8 cellular contexts compared by ENCODE assay signal in the genomic region with DNA sequence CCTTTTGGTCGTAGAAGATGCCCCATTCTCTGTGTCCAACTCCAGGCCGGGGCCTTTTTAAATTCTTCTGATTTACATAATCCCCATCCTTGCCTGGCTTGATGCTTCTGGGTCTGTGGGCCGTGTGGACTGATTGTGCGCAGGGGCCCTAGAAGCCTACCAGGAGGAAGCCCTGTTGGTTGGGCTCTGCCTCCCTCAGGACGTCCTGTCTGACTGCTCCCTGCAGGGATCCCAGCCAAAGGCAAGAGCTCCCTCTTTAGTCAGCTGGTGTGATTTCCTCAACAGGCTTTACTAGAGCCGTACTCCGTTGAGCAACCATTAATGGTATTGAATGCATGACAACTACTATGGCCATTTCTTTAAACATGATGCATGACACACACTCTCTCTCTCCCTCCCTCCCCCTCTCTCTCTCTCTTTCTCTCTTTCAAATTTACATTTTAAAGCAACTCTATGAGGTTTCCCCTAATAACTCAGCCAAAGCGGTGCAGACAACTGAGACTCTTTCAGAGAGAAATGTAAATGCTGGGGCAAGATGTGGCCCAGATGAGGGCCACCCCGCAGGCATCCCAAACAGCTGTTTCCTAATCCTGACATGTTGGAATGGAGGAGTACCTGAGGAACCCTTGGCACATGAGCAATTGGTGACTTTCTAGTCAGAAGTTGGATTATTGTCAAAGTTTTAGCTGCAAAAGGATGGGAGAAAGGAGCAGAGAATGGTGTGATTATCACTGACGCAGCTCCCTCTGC.
A peak's percentile ranks its signal among the peaks of the same experiment; 100 is the strongest.
DNase-seq lines count a peak whose midpoint lies in the region; ATAC-seq and TF ChIP-seq lines count a peak whose summit lies in the region.

No MANE protein-coding gene starts in this region.

- intact Hi-C loops in heart right ventricle (cut with DNase I) = loop anchor here in 9 of 10 donors (2.0 to 10.0 kb wide), 8 partner anchors 109 to 166 kb away; no protein-coding TSS in a partner anchor

- no peaks in the 10 kb centered on the region for H4K20me1 ChIP-seq in smooth muscle cell (ENCODE audit: low read depth)

- no peak overlapping the region for H3K4me2 ChIP-seq in smooth muscle cell

- no peaks in the 10 kb centered on the region for H3K79me2 ChIP-seq in smooth muscle cell (ENCODE audit: low read depth)

- H3K27me3 ChIP-seq in heart right ventricle (no peaks in the 10 kb centered on the region), smooth muscle cell (ENCODE audit: low read depth) (peaks cover 37% of the 10 kb centered on the region)

- H3K4me1 ChIP-seq in heart right ventricle = peaks cover 0 to 18% (median 5%) of the 10 kb centered on the region in 9 donors
- peaks cover 4% of the 10 kb centered on the region for H3K4me1 ChIP-seq in smooth muscle cell (ENCODE audit: low read depth)

- no peak overlapping the region for H3K27ac ChIP-seq in RWPE1
- H3K27ac ChIP-seq in heart right ventricle = no peak overlapping the region
- no peak overlapping the region for H3K27ac ChIP-seq in smooth muscle cell (ENCODE audit: low read depth)

- H3K4me3 ChIP-seq in heart right ventricle (no peak overlapping the region), smooth muscle cell (no peak overlapping the region)

- peaks cover 0 to 6% (median 0%) of the 10 kb centered on the region in 9 donors for H3K36me3 ChIP-seq in heart right ventricle
- H3K36me3 ChIP-seq in smooth muscle cell (ENCODE audit: low read depth) = no peaks in the 10 kb centered on the region

- WGBS in heart right ventricle, 2 donors = 46 to 48% methylated on average over 10 of the region's 10 CpGs
- WGBS in smooth muscle cell (ENCODE audit: low lambda C conversion rate) = 28% methylated on average over 10 of the region's 10 CpGs

- POLR2A ChIA-PET in RWPE1 (lab: Yijun Ruan, JAX; ENCODE audit: low non-redundant PET) = no interaction called here

- H3F3A ChIP-seq in smooth muscle cell (ENCODE audit: low read depth) = no peaks in the 10 kb centered on the region

- TF ChIP-seq CTCF in RWPE1 (conservative IDR thresholded peaks at IDR 0.05; ENCODE audit: low read depth) (no peak), heart right ventricle (IDR thresholded peaks at IDR 0.05) (peak; percentile 23 to 71 (median 58)), smooth muscle cell (IDR thresholded peaks at IDR 0.05; ENCODE audit: borderline replicate concordance, insufficient read depth, poor library complexity, severe bottlenecking) (peak; percentile 47)

- peak; percentile 13 to 16 for DNase-seq in NCI-H526 (lab: John Stamatoyannopoulos, UW)
- no peak for DNase-seq in NCI-H526 treated with DMSO at 0.1 percent for 48 hours (lab: John Stamatoyannopoulos, UW)
- peak; percentile 3 for DNase-seq in RWPE1 (ENCODE audit: low spot score)
- DNase-seq in heart right ventricle = peak; percentile 46 to 65
- no peak for DNase-seq in smooth muscle cell (lab: John Stamatoyannopoulos, UW; ENCODE audit: unreplicated experiment)
- no peak for DNase-seq in stimulated activated CD4-positive, alpha-beta T cell treated with anti-CD3 and anti-CD28 coated beads, Interleukin-4, amount 100 ng/mL, for 1 hour
- DNase-seq in SKM-1 treated with dmso at 0.1 percent for 144 hours (lab: John Stamatoyannopoulos, UW; ENCODE audit: unreplicated experiment) = no peak

- H3K9ac ChIP-seq in smooth muscle cell (ENCODE audit: low read depth) = no peak overlapping the region

- no peaks in the 10 kb centered on the region for H3K9me3 ChIP-seq in heart right ventricle
- no peaks in the 10 kb centered on the region for H3K9me3 ChIP-seq in smooth muscle cell (replicated peaks; ENCODE audit: low read depth)

- no peak overlapping the region for H2AFZ ChIP-seq in smooth muscle cell (ENCODE audit: low read depth)

- CTCF ChIA-PET in RWPE1 (lab: Yijun Ruan, JAX) = interaction anchor here (0.6 to 0.7 kb wide), 2 partner anchors 19 to 118 kb away, joined by 3 to 4 read pairs; no protein-coding TSS in a partner anchor

- ATAC-seq in heart right ventricle (peak; percentile 88 to 95 (median 91)), GM18858 (IDR thresholded peaks at IDR 0.05; ENCODE audit: unreplicated experiment) (no peak)

Comparison
In these comparisons a context has a peak if more than half of its experiments do, and no peak if none do; other contexts are left out.
1. DNase-seq: peak in NCI-H526 (2 of 2), RWPE1 (single experiment) and heart right ventricle (2 of 2); none in NCI-H526 treated with DMSO at 0.1 percent for 48 hours (single experiment), smooth muscle cell (single experiment), stimulated activated CD4-positive, alpha-beta T cell treated with anti-CD3 and anti-CD28 coated beads, Interleukin-4, amount 100 ng/mL, for 1 hour (single experiment) and SKM-1 treated with dmso at 0.1 percent for 144 hours (single experiment).